In genomic region chr2:106868199-106868598, GRCh38 we compare ENCODE assay signal across 2 cellular contexts.
TF ChIP-seq lines count a peak whose summit lies in the region.

No MANE protein-coding gene starts in this region.

TF ChIP-seq in Ishikawa, 13 proteins besides CTCF, POLR2A, EP300 and RAD21 (continued from another document):
- TF ChIP-seq REST (IDR thresholded peaks at IDR 0.05; ENCODE audit: low read depth) (no peak), FOXM1 (IDR thresholded peaks at IDR 0.05; ENCODE audit: borderline replicate concordance, low read depth) (no peak), ZBTB7A (IDR thresholded peaks at IDR 0.05; ENCODE audit: low read depth) (no peak), CEBPB (IDR thresholded peaks at IDR 0.05) (no peak), TAF1 (IDR thresholded peaks at IDR 0.05; ENCODE audit: low read depth) (no peak), NFIC (IDR thresholded peaks at IDR 0.05) (no peak), USF1 (IDR thresholded peaks at IDR 0.05) (no peak), TEAD4 (IDR thresholded peaks at IDR 0.05) (no peak), YY1 (IDR thresholded peaks at IDR 0.05; ENCODE audit: low read depth) (no peak), TCF12 (IDR thresholded peaks at IDR 0.05; ENCODE audit: low read depth) (no peak), EGR1 (IDR thresholded peaks at IDR 0.05) (no peak), CREB1 (IDR thresholded peaks at IDR 0.05; ENCODE audit: low read depth) (no peak)

TF ChIP-seq in GM12878, 131 proteins besides CTCF, POLR2A, EP300 and RAD21 (continued from another document):
- TF ChIP-seq FOXM1 (IDR thresholded peaks at IDR 0.05; ENCODE audit: low read depth, low read length) (no peak), E2F8 (IDR thresholded peaks at IDR 0.05; ENCODE audit: low read depth, partially characterized antibody) (no peak), BHLHE40 (IDR thresholded peaks at IDR 0.05; ENCODE audit: borderline replicate concordance in 1 of 2, low read depth in 2 of 2, low read length in 1 of 2) (no peak), GATAD2B (conservative IDR thresholded peaks at IDR 0.05; ENCODE audit: low read depth) (no peak), ZZZ3 (IDR thresholded peaks at IDR 0.05; ENCODE audit: control insufficient read depth, insufficient read length, low read depth) (no peak), CEBPZ (IDR thresholded peaks at IDR 0.05; ENCODE audit: low read depth, low read length) (no peak)
